ENCODE assay signal across 22 cellular contexts in the genomic region with DNA sequence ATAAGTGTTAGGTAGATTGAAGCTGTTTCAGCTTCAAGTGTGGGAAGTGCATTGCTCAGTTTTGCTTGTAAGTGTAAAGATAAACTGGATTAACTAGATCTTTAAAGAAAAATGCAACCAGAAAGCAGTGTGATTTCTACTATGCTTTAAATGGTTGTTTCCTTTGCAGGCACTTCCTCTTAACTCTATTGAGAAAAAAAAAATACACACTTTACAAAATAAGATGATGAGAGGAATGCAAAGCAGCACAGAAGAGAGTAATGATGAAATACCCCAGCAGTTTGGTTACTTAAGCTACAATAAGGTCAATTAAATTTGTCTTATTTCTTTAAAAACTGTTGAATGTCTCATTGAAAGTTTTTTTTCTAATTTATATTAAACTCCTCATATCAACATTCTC. TPM values are rescaled to one million over a fixed set of nuclear protein-coding genes. Genes with fewer than 3 reads are reported as not detected.
DNase-seq lines count a peak whose midpoint lies in the region; ATAC-seq and TF ChIP-seq lines count a peak whose summit lies in the region.
"Had no signal": no experiment of that assay in that cellular context is flagged by ENCODE, and none has a peak within 500 bp of the region (broad histone marks: within the 10 kb centered on the region; RNA-seq: fewer than 3 reads in every experiment).

No MANE protein-coding gene starts in this region.

- H3K27ac ChIP-seq in spleen (peak overlapping the region in 6 of 8 donors; percentile 28 to 58 (median 54)), MM.1S (ENCODE audit: low read length) (no peak overlapping the region)
- H3K27ac ChIP-seq: A549, BLaER1, pancreas, right atrium auricular region had no signal

- ATAC-seq in activated T-cell treated with anti-CD3 and anti-CD28 coated beads, Interleukin-2, amount 50 U/mL, for 72 hours (replicated peaks in 1 of 2) = no peak
- ATAC-seq: A549; activated CD8-positive, alpha-beta T cell treated with anti-CD3 and anti-CD28 coated beads, Interleukin-2, amount 10 ng/mL, durations not matched to agents 7 days and 5 days; K562; pancreas had no signal

- H3K27me3 Mint-ChIP-seq in activated T-cell treated with anti-CD3 and anti-CD28 coated beads, Interleukin-2, amount 50 U/mL, for 72 hours (ENCODE audit: low read depth) = no peaks in the 10 kb centered on the region

- intact Hi-C loops in spleen (cut with DNase I; ENCODE audit: low total_unique reads) = no loop called here

- H3K4me1 Mint-ChIP-seq in activated T-cell treated with anti-CD3 and anti-CD28 coated beads, Interleukin-2, amount 50 U/mL, for 72 hours (ENCODE audit: low read depth) = no peaks in the 10 kb centered on the region

- H3K36me3 Mint-ChIP-seq in activated T-cell treated with anti-CD3 and anti-CD28 coated beads, Interleukin-2, amount 50 U/mL, for 72 hours (ENCODE audit: insufficient read depth in 2 of 2) = no peaks in the 10 kb centered on the region

- H3K4me3 ChIP-seq in spleen (no peak overlapping the region), MM.1S (ENCODE audit: low read length) (no peak overlapping the region)
- H3K4me3 ChIP-seq: A549, BLaER1, K562, pancreas, right atrium auricular region had no signal

- H4K20me1 ChIP-seq in MM.1S (ENCODE audit: insufficient read depth, low read length) = no peaks in the 10 kb centered on the region
- H4K20me1 ChIP-seq: BLaER1 had no signal

- TF ChIP-seq POLR2A in spleen (IDR thresholded peaks at IDR 0.05) = no peak

- peaks cover 0 to 24% (median 15%) of the 10 kb centered on the region in 6 donors for H3K4me1 ChIP-seq in spleen
- H3K4me1 ChIP-seq in MM.1S (ENCODE audit: low read length) = no peaks in the 10 kb centered on the region
- H3K4me1 ChIP-seq: A549, BLaER1, right atrium auricular region had no signal

- peak overlapping the region; percentile 6 for H3K27ac Mint-ChIP-seq in activated T-cell treated with anti-CD3 and anti-CD28 coated beads, Interleukin-2, amount 50 U/mL, for 72 hours
- H3K27ac Mint-ChIP-seq: activated CD8-positive, alpha-beta T cell treated with anti-CD3 and anti-CD28 coated beads, Interleukin-2, amount 10 ng/mL, durations not matched to agents 7 days and 5 days had no signal

- H3K9me2 ChIP-seq in MM.1S (replicated peaks; ENCODE audit: insufficient read depth, low read length) = no peaks in the 10 kb centered on the region

- H3K27me3 ChIP-seq in spleen (replicated peaks in 1 of 7) (no peaks in the 10 kb centered on the region), MM.1S (replicated peaks; ENCODE audit: insufficient read depth, low read length) (no peaks in the 10 kb centered on the region)
- H3K27me3 ChIP-seq: BLaER1, pancreas, right atrium auricular region had no signal

- no peak overlapping the region for H3K4me2 ChIP-seq in MM.1S (ENCODE audit: low read depth, low read length)
- H3K4me2 ChIP-seq: A549, BLaER1 had no signal

- TF ChIP-seq CTCF in spleen (IDR thresholded peaks at IDR 0.05 in 8 of 11, conservative IDR thresholded peaks at IDR 0.05 in 3 of 11) (no peak), MM.1S (IDR thresholded peaks at IDR 0.05; ENCODE audit: low read length) (no peak)

- no peak for DNase-seq in activated T-cell treated with anti-CD3 and anti-CD28 coated beads, Interleukin-2, amount 50 U/mL, for 72 hours
- no peak for DNase-seq in activated T-cell treated with anti-CD3 and anti-CD28 coated beads for 4 hours
- DNase-seq in NAMALWA (ENCODE audit: low spot score) = peak; percentile 34
- DNase-seq in fibroblast of peridontal ligament (ENCODE audit: extremely low read depth) = peak; percentile 26
- no peak for DNase-seq in spleen
- DNase-seq in Ammon's horn (ENCODE audit: low spot score) = no peak
- no peak for DNase-seq in MM.1S
- no peak for DNase-seq in DMS153 treated with DMSO at 0.1 percent for 48 hours (lab: John Stamatoyannopoulos, UW; ENCODE audit: unreplicated experiment)
- DNase-seq: activated CD8-positive, alpha-beta T cell treated with anti-CD3 and anti-CD28 coated beads, Interleukin-2, amount 10 ng/mL, durations not matched to agents 7 days and 5 days; activated effector memory CD4-positive, alpha-beta T cell treated with Interleukin-2 at 50 U/mL for 16 hours; caudate nucleus; DMS79; NCI-H1694 treated with DMSO at 0.1 percent for 48 hours; NCI-H2227 treated with DMSO at 0.1 percent for 48 hours; NCI-H748 treated with DMSO at 0.1 percent for 48 hours; pancreas; T-helper 2 cell; trophoblast cell had no signal

- no peaks in the 10 kb centered on the region for H3K9me3 Mint-ChIP-seq in activated T-cell treated with anti-CD3 and anti-CD28 coated beads, Interleukin-2, amount 50 U/mL, for 72 hours

- H2AFZ ChIP-seq in MM.1S (ENCODE audit: low read length) = no peak overlapping the region

- H3K4me3 Mint-ChIP-seq in activated T-cell treated with anti-CD3 and anti-CD28 coated beads, Interleukin-2, amount 50 U/mL, for 72 hours = no peak overlapping the region
- H3K4me3 Mint-ChIP-seq: activated CD8-positive, alpha-beta T cell treated with anti-CD3 and anti-CD28 coated beads, Interleukin-2, amount 10 ng/mL, durations not matched to agents 7 days and 5 days had no signal

- no peaks in the 10 kb centered on the region for H3K36me3 ChIP-seq in spleen
- H3K36me3 ChIP-seq in MM.1S (replicated peaks; ENCODE audit: insufficient read depth, low read length) = no peaks in the 10 kb centered on the region
- H3K36me3 ChIP-seq: BLaER1, pancreas, right atrium auricular region had no signal

- H3F3A ChIP-seq in MM.1S (ENCODE audit: insufficient read depth, low read length) = no peaks in the 10 kb centered on the region

- H3K9me3 ChIP-seq in spleen (no peaks in the 10 kb centered on the region), MM.1S (replicated peaks; ENCODE audit: insufficient read depth, low read length) (no peaks in the 10 kb centered on the region)
- H3K9me3 ChIP-seq: A549, BLaER1, pancreas, right atrium auricular region had no signal

- no peaks in the 10 kb centered on the region for H3K79me2 ChIP-seq in MM.1S (ENCODE audit: low read length)

- no peak overlapping the region for H3K9ac ChIP-seq in MM.1S (ENCODE audit: low read length)
- H3K9ac ChIP-seq: BLaER1 had no signal

RNA-seq across cellular contexts. Expression of a gene that starts 40.8 kb away (rescaled TPM):
- 10 to 100 TPM in 1 of 2 donors, 1 to 10 TPM in 1; 8.8 to 10.5 TPM for total RNA-seq in activated T-cell treated with anti-CD3 and anti-CD28 coated beads, Interleukin-2, amount 50 U/mL, for 72 hours
- total RNA-seq in spleen = 10 to 100 TPM; 12.4 to 26.9 (median 17.3) TPM
- polyA plus RNA-seq in spleen = 1 to 10 TPM; 4.0 to 5.6 (median 4.5) TPM

Comparison
In these comparisons a context has a peak if more than half of its experiments do, and no peak if none do; other contexts are left out.
1. DNase-seq: peak in NAMALWA (single experiment) and fibroblast of peridontal ligament (single experiment); none in activated T-cell treated with anti-CD3 and anti-CD28 coated beads, Interleukin-2, amount 50 U/mL, for 72 hours (0 of 2), activated T-cell treated with anti-CD3 and anti-CD28 coated beads for 4 hours (single experiment), spleen (single experiment), Ammon's horn (single experiment), MM.1S (single experiment) and DMS153 treated with DMSO at 0.1 percent for 48 hours (single experiment).